Comparison of ENCODE assay signal across 9 cellular contexts in the genomic region with DNA sequence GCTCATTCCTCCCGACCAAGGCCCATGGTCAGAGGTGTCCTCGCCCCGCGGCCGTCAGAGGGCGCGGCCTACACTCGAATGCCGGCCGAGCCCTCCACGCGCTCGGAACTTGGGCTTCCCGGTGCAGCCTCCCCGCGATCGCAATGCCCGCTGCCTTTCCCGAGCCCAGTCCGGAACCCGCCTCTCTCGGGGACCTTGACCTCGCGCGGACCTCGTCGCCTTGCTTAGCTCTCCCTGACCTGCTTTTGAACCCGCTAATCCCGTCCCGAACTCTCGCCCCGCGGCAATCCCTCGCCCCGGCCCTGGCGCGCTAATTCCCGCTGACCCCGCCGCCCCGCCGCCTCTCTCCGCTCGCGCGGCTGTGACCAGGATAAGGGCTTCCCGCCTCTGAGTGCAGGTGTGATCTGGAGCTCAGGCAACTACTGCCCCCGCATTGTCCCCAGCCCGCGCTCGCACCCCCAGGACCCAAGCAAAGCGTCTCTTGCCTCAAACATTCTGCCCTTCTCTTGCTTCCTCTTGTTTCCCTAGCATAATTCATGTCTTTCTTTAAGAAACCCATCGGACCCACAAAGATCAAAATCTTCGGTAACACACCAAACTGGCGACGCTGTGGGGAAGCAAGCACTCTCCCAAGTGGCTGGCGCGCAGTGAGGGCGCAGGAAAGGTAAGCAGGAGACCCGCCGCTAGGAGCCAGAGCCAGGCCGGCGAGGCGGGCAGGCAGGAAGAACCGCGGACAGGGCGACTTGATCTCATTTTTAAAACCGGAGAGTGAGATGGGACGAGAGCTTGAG. TPM values are rescaled to one million over a fixed set of nuclear protein-coding genes. Genes with fewer than 3 reads are reported as not detected.
DNase-seq lines count a peak whose midpoint lies in the region; ATAC-seq and TF ChIP-seq lines count a peak whose summit lies in the region.
"Had no signal": no experiment of that assay in that cellular context is flagged by ENCODE, and none has a peak within 500 bp of the region (broad histone marks: within the 10 kb centered on the region; RNA-seq: fewer than 3 reads in every experiment).

No MANE protein-coding gene starts in this region.

- H3K4me3 Mint-ChIP-seq in activated CD4-positive, alpha-beta T cell treated with anti-CD3 and anti-CD28 coated beads, Interleukin-2, amount 10 ng/mL, durations not matched to agents 7 days and 5 days: peak overlapping the region; percentile 60
- peak overlapping the region; percentile 74 for H3K4me3 Mint-ChIP-seq in central memory CD8-positive, alpha-beta T cell
- peak overlapping the region; percentile 75 to 85 for H3K4me3 Mint-ChIP-seq in stimulated activated naive B cell treated with anti-CD40 and anti-IgM and Interleukin-4, amounts not matched to agents 10 μg/mL and 1 μg/mL and 100 μg/mL, for 72 hours

- CTCF ChIA-PET in activated CD4-positive, alpha-beta T cell treated with anti-CD3 and anti-CD28 coated beads, Interleukin-2, amount 10 ng/mL, durations not matched to agents 7 days and 5 days (lab: Charles Lee): interaction anchor here (0.8 to 1.4 kb wide), 3 partner anchors 9 to 18 kb away, joined by 3 to 4 read pairs (median 3); no protein-coding TSS in a partner anchor

- peak overlapping the region; percentile 74 for H3K27ac Mint-ChIP-seq in activated CD4-positive, alpha-beta T cell treated with anti-CD3 and anti-CD28 coated beads, Interleukin-2, amount 10 ng/mL, durations not matched to agents 7 days and 5 days
- H3K27ac Mint-ChIP-seq in central memory CD8-positive, alpha-beta T cell (ENCODE audit: low read depth): peak overlapping the region; percentile 6
- H3K27ac Mint-ChIP-seq in stimulated activated naive B cell treated with anti-CD40 and anti-IgM and Interleukin-4, amounts not matched to agents 10 μg/mL and 1 μg/mL and 100 μg/mL, for 72 hours: peak overlapping the region; percentile 93

- H3K9me3 Mint-ChIP-seq in activated CD4-positive, alpha-beta T cell treated with anti-CD3 and anti-CD28 coated beads, Interleukin-2, amount 10 ng/mL, durations not matched to agents 7 days and 5 days: no peaks in the 10 kb centered on the region
- no peaks in the 10 kb centered on the region for H3K9me3 Mint-ChIP-seq in central memory CD8-positive, alpha-beta T cell
- no peaks in the 10 kb centered on the region for H3K9me3 Mint-ChIP-seq in stimulated activated naive B cell treated with anti-CD40 and anti-IgM and Interleukin-4, amounts not matched to agents 10 μg/mL and 1 μg/mL and 100 μg/mL, for 72 hours

- no peak overlapping the region for H3K27ac ChIP-seq in left lung

- no peak overlapping the region for H3K4me3 ChIP-seq in left lung

- POLR2A ChIA-PET in activated CD4-positive, alpha-beta T cell treated with anti-CD3 and anti-CD28 coated beads, Interleukin-2, amount 10 ng/mL, durations not matched to agents 7 days and 5 days (lab: Charles Lee): no interaction called here

- H3K36me3 Mint-ChIP-seq in activated CD4-positive, alpha-beta T cell treated with anti-CD3 and anti-CD28 coated beads, Interleukin-2, amount 10 ng/mL, durations not matched to agents 7 days and 5 days (ENCODE audit: low read depth): peaks cover 7% of the 10 kb centered on the region
- H3K36me3 Mint-ChIP-seq in central memory CD8-positive, alpha-beta T cell (ENCODE audit: insufficient read depth): peaks cover 8% of the 10 kb centered on the region
- H3K36me3 Mint-ChIP-seq in stimulated activated naive B cell treated with anti-CD40 and anti-IgM and Interleukin-4, amounts not matched to agents 10 μg/mL and 1 μg/mL and 100 μg/mL, for 72 hours: peaks cover 3 to 5% of the 10 kb centered on the region in 2 donors

- no peaks in the 10 kb centered on the region for H3K9me3 ChIP-seq in left lung

- no peak for ATAC-seq in central memory CD8-positive, alpha-beta T cell (replicated peaks; ENCODE audit: extremely low read depth, poor library complexity, severe bottlenecking)
- ATAC-seq in left lung: peak; percentile 38
- ATAC-seq in stimulated activated naive B cell treated with anti-CD40 and anti-IgM and Interleukin-4, amounts not matched to agents 10 μg/mL and 1 μg/mL and 100 μg/mL, for 72 hours (replicated peaks): no peak

- H3K4me1 ChIP-seq in left lung: peaks cover 0 to 23% of the 10 kb centered on the region in 2 donors

- intact Hi-C loops in left lung (cut with DNase I): no loop called here

- H3K36me3 ChIP-seq in left lung: no peaks in the 10 kb centered on the region

- no peak for DNase-seq in activated CD4-positive, alpha-beta T cell treated with anti-CD3 and anti-CD28 coated beads, Interleukin-2, amount 10 ng/mL, durations not matched to agents 7 days and 5 days
- no peak for DNase-seq in activated CD4-positive, alpha-beta T cell treated with anti-CD3 and anti-CD28 coated beads, Interleukin-2, amount 50 U/mL, for 4 hours
- DNase-seq in central memory CD8-positive, alpha-beta T cell (ENCODE audit: low spot score in 2 of 2): no peak
- DNase-seq in left lung: no peak
- no peak for DNase-seq in stimulated activated naive B cell treated with anti-CD40 and anti-IgM and Interleukin-4, amounts not matched to agents 10 μg/mL and 1 μg/mL and 100 μg/mL, for 72 hours
- no peak for DNase-seq in NCI-H2107 treated with DMSO at 0.1 percent for 48 hours (lab: John Stamatoyannopoulos, UW; ENCODE audit: unreplicated experiment)
- no peak for DNase-seq in hypothalamus (lab: John Stamatoyannopoulos, UW)
- DNase-seq in stimulated activated CD8-positive, alpha-beta memory T cell treated with anti-CD3 and anti-CD28 coated beads, Interleukin-4, amount 100 ng/mL, for 48 hours: no peak
- DNase-seq: ACHN had no signal

- peaks cover 29% of the 10 kb centered on the region for H3K4me1 Mint-ChIP-seq in activated CD4-positive, alpha-beta T cell treated with anti-CD3 and anti-CD28 coated beads, Interleukin-2, amount 10 ng/mL, durations not matched to agents 7 days and 5 days
- peaks cover 31% of the 10 kb centered on the region for H3K4me1 Mint-ChIP-seq in central memory CD8-positive, alpha-beta T cell
- H3K4me1 Mint-ChIP-seq in stimulated activated naive B cell treated with anti-CD40 and anti-IgM and Interleukin-4, amounts not matched to agents 10 μg/mL and 1 μg/mL and 100 μg/mL, for 72 hours: peaks cover 21 to 32% of the 10 kb centered on the region in 2 donors

- no peak for TF ChIP-seq CTCF in left lung (IDR thresholded peaks at IDR 0.05)

- peaks cover 91% of the 10 kb centered on the region for H3K27me3 Mint-ChIP-seq in activated CD4-positive, alpha-beta T cell treated with anti-CD3 and anti-CD28 coated beads, Interleukin-2, amount 10 ng/mL, durations not matched to agents 7 days and 5 days
- peaks cover 88% of the 10 kb centered on the region for H3K27me3 Mint-ChIP-seq in central memory CD8-positive, alpha-beta T cell
- peaks cover 76 to 81% of the 10 kb centered on the region in 2 donors for H3K27me3 Mint-ChIP-seq in stimulated activated naive B cell treated with anti-CD40 and anti-IgM and Interleukin-4, amounts not matched to agents 10 μg/mL and 1 μg/mL and 100 μg/mL, for 72 hours

- peaks cover 88 to 100% of the 10 kb centered on the region in 2 donors for H3K27me3 ChIP-seq in left lung

RNA-seq across cellular contexts. Expression of gene VAX2, which starts 11.3 kb away (rescaled TPM):
- total RNA-seq in activated CD4-positive, alpha-beta T cell treated with anti-CD3 and anti-CD28 coated beads, Interleukin-2, amount 10 ng/mL, durations not matched to agents 7 days and 5 days: not detected
- 1 to 10 TPM in 1 of 2 donors, under 1 TPM in 1; 0.71 to 1.3 TPM for total RNA-seq in left lung

RNA-seq across cellular contexts. Expression of gene ATP6V1B1, which starts 46.6 kb away (rescaled TPM):
- not detected for total RNA-seq in activated CD4-positive, alpha-beta T cell treated with anti-CD3 and anti-CD28 coated beads, Interleukin-2, amount 10 ng/mL, durations not matched to agents 7 days and 5 days
- total RNA-seq in left lung: under 1 TPM; 0.76 to 0.89 TPM

RNA-seq across cellular contexts. Expression of gene CD207, which starts 53.5 kb away (rescaled TPM):
- total RNA-seq in activated CD4-positive, alpha-beta T cell treated with anti-CD3 and anti-CD28 coated beads, Interleukin-2, amount 10 ng/mL, durations not matched to agents 7 days and 5 days: not detected
- total RNA-seq in left lung: under 1 TPM; 0.13 to 0.73 TPM

Comparison
In these comparisons a context has a peak if more than half of its experiments do, and no peak if none do; other contexts are left out.
1. H3K27ac Mint-ChIP-seq: peak in every context shown above with its lines; median percentile 93 in stimulated activated naive B cell treated with anti-CD40 and anti-IgM and Interleukin-4, amounts not matched to agents 10 μg/mL and 1 μg/mL and 100 μg/mL, for 72 hours; 74 in activated CD4-positive, alpha-beta T cell treated with anti-CD3 and anti-CD28 coated beads, Interleukin-2, amount 10 ng/mL, durations not matched to agents 7 days and 5 days; 6 in central memory CD8-positive, alpha-beta T cell.